Comparison of ENCODE assay signal across 8 cellular contexts in genomic region chr1:157170677-157171515, GRCh38. TPM values are rescaled to one million over a fixed set of nuclear protein-coding genes. Genes with fewer than 3 reads are reported as not detected.
A peak's percentile ranks its signal among the peaks of the same experiment; 100 is the strongest.
DNase-seq lines count a peak whose midpoint lies in the region; ATAC-seq and TF ChIP-seq lines count a peak whose summit lies in the region.

No MANE protein-coding gene starts in this region.

- H3K4me1 Mint-ChIP-seq in HFFc6 (ENCODE audit: low read depth) (no peaks in the 10 kb centered on the region), mesothelial cell of epicardium (peaks cover 8% of the 10 kb centered on the region)

- H3K9me3 Mint-ChIP-seq in HFFc6 (no peaks in the 10 kb centered on the region), mesothelial cell of epicardium (no peaks in the 10 kb centered on the region)

- peaks cover 43% of the 10 kb centered on the region for H3K27me3 Mint-ChIP-seq in HFFc6 (ENCODE audit: insufficient read depth)
- no peaks in the 10 kb centered on the region for H3K27me3 Mint-ChIP-seq in mesothelial cell of epicardium (ENCODE audit: low read depth)

- H3K4me3 ChIP-seq in astrocyte of the spinal cord (ENCODE audit: low read depth, low read length): no peak overlapping the region

- ATAC-seq in GM19023 (IDR thresholded peaks at IDR 0.05; ENCODE audit: unreplicated experiment) (no peak), HG02798 (IDR thresholded peaks at IDR 0.05; ENCODE audit: poor library complexity, unreplicated experiment) (no peak)

- H3K36me3 Mint-ChIP-seq in HFFc6 (ENCODE audit: low read depth) (no peaks in the 10 kb centered on the region), mesothelial cell of epicardium (no peaks in the 10 kb centered on the region)

- H3K27ac Mint-ChIP-seq in HFFc6: no peak overlapping the region
- no peak overlapping the region for H3K27ac Mint-ChIP-seq in mesothelial cell of epicardium

- DNase-seq in DMS153 (lab: John Stamatoyannopoulos, UW): peak; percentile 16
- peak; percentile 5 for DNase-seq in HFFc6
- peak; percentile 84 for DNase-seq in RPMI8226
- peak; percentile 13 for DNase-seq in astrocyte of the spinal cord (ENCODE audit: low read depth, low spot score)
- peak in 1 of 2 experiments; percentile 57 for DNase-seq in mesothelial cell of epicardium (ENCODE audit: low spot score in 2 of 2, unreplicated experiment in 2 of 2)
- DNase-seq in central memory CD4-positive, alpha-beta T cell: no peak

- peak; percentile 84 for TF ChIP-seq CTCF in HFFc6 (IDR thresholded peaks at IDR 0.05)
- TF ChIP-seq CTCF in astrocyte of the spinal cord (IDR thresholded peaks at IDR 0.05; ENCODE audit: low read depth, low read length): peak; percentile 66
- peak; percentile 60 for TF ChIP-seq CTCF in mesothelial cell of epicardium (IDR thresholded peaks at IDR 0.05; ENCODE audit: unreplicated experiment)

- H3K4me3 Mint-ChIP-seq in HFFc6: no peak overlapping the region
- H3K4me3 Mint-ChIP-seq in mesothelial cell of epicardium: no peak overlapping the region

- in situ Hi-C loops in astrocyte of the spinal cord (cut with HindIII; ENCODE audit: low sequenced_read_pairs): no loop called here

RNA-seq across cellular contexts. Expression of gene ETV3, which starts 32.7 kb away (rescaled TPM):
- total RNA-seq in HFFc6 (2021; fragmentation: NEBNext Ultra II Directional; extraction: Animal tissue kit (Norgen Biotek cat#: 25700)): 10 to 100 TPM; 20.0 to 22.9 (median 21.0) TPM
- 57.8 to 61.7 TPM (median 60.6 TPM) in 3 replicates for total RNA-seq in mesothelial cell of epicardium
